21 cellular contexts compared by ENCODE assay signal in the genomic region with DNA sequence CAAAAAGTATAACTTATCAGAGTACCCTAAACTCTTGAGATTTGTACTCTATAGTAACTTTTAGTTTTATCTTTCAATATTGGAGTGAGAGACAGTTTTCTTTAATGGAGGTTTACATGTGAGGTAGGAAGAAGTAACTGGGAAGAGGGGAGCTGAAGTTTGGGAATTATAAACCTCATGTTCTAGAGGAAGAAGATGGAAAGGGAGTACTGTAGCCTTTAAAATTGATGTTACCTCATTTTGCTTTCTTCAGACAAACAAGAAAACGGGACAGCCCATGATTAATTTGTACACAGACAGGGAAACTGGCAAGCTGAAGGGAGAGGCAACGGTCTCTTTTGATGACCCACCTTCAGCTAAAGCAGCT. TPM values are rescaled to one million over a fixed set of nuclear protein-coding genes. Genes with fewer than 3 reads are reported as not detected.
DNase-seq lines count a peak whose midpoint lies in the region; ATAC-seq and TF ChIP-seq lines count a peak whose summit lies in the region.
"Had no signal": no experiment of that assay in that cellular context is flagged by ENCODE, and none has a peak within 500 bp of the region (broad histone marks: within the 10 kb centered on the region; RNA-seq: fewer than 3 reads in every experiment).

No MANE protein-coding gene starts in this region.

- CTCF ChIA-PET in activated naive CD4-positive, alpha-beta T cell treated with anti-CD3 and anti-CD28 coated beads for 36 hours (lab: Charles Lee) = no interaction called here

- no peak for DNase-seq in activated naive CD4-positive, alpha-beta T cell treated with anti-CD3 and anti-CD28 coated beads for 36 hours
- DNase-seq in activated naive CD4-positive, alpha-beta T cell (lab: John Stamatoyannopoulos, UW) = no peak
- no peak for DNase-seq in stimulated activated effector memory CD8-positive, alpha-beta T cell treated with anti-CD3 and anti-CD28 coated beads, Interleukin-12 subunit alpha, Interleukin-12 subunit beta, amount 100 ng/mL, for 72 hours (ENCODE audit: low spot score in 2 of 2)
- DNase-seq in globus pallidus (ENCODE audit: low spot score) (no peak), ovary (no peak)
- DNase-seq: amniotic stem cell; Caco-2; colonic mucosa; Karpas-422; mesendoderm; NCI-H1417 treated with DMSO at 0.1 percent for 48 hours; NCI-H2227 treated with DMSO at 0.1 percent for 48 hours; NK-92 treated with Interleukin-12 subunit alpha and Interleukin-12 subunit beta, amount 100 ng/mL, for 24 hours; Right ventricle myocardium superior; stimulated activated naive CD4-positive, alpha-beta T cell had no signal

- no peaks in the 10 kb centered on the region for H3K27me3 ChIP-seq in ovary
- H3K27me3 ChIP-seq: colonic mucosa had no signal

- no peaks in the 10 kb centered on the region for H3K9me3 Mint-ChIP-seq in activated naive CD4-positive, alpha-beta T cell treated with anti-CD3 and anti-CD28 coated beads for 36 hours
- H3K9me3 Mint-ChIP-seq in activated naive CD8-positive, alpha-beta T cell (ENCODE audit: low read depth) = no peaks in the 10 kb centered on the region
- H3K9me3 Mint-ChIP-seq in stimulated activated effector memory CD8-positive, alpha-beta T cell treated with anti-CD3 and anti-CD28 coated beads, Interleukin-12 subunit alpha, Interleukin-12 subunit beta, amount 100 ng/mL, for 72 hours = no peaks in the 10 kb centered on the region

- no peak for TF ChIP-seq POLR2A in ovary (IDR thresholded peaks at IDR 0.05)

- no peaks in the 10 kb centered on the region for H3K36me3 ChIP-seq in ovary

- H3K27me3 Mint-ChIP-seq in activated naive CD4-positive, alpha-beta T cell treated with anti-CD3 and anti-CD28 coated beads for 36 hours (ENCODE audit: low read depth) = no peaks in the 10 kb centered on the region
- H3K27me3 Mint-ChIP-seq in activated naive CD8-positive, alpha-beta T cell = no peaks in the 10 kb centered on the region

- no peak for TF ChIP-seq CTCF in ovary (IDR thresholded peaks at IDR 0.05)

- WGBS in ovary, 3 donors = 75 to 83% (median 76%) methylated on average over 2 of the region's 2 CpGs

- H3K4me1 Mint-ChIP-seq in activated naive CD4-positive, alpha-beta T cell treated with anti-CD3 and anti-CD28 coated beads for 36 hours (ENCODE audit: low read depth) = peaks cover 74% of the 10 kb centered on the region
- peaks cover 80% of the 10 kb centered on the region for H3K4me1 Mint-ChIP-seq in activated naive CD8-positive, alpha-beta T cell (ENCODE audit: low read depth)
- H3K4me1 Mint-ChIP-seq in stimulated activated effector memory CD8-positive, alpha-beta T cell treated with anti-CD3 and anti-CD28 coated beads, Interleukin-12 subunit alpha, Interleukin-12 subunit beta, amount 100 ng/mL, for 72 hours = peaks cover 93% of the 10 kb centered on the region

- ATAC-seq in stimulated activated effector memory CD8-positive, alpha-beta T cell treated with anti-CD3 and anti-CD28 coated beads, Interleukin-12 subunit alpha, Interleukin-12 subunit beta, amount 100 ng/mL, for 72 hours = no peak

- peaks cover 91% of the 10 kb centered on the region for H3K36me3 Mint-ChIP-seq in activated naive CD4-positive, alpha-beta T cell treated with anti-CD3 and anti-CD28 coated beads for 36 hours (ENCODE audit: low read depth)
- peaks cover 21% of the 10 kb centered on the region for H3K36me3 Mint-ChIP-seq in activated naive CD8-positive, alpha-beta T cell
- peaks cover 100% of the 10 kb centered on the region for H3K36me3 Mint-ChIP-seq in stimulated activated effector memory CD8-positive, alpha-beta T cell treated with anti-CD3 and anti-CD28 coated beads, Interleukin-12 subunit alpha, Interleukin-12 subunit beta, amount 100 ng/mL, for 72 hours

- no peak overlapping the region for H3K4me3 Mint-ChIP-seq in activated naive CD4-positive, alpha-beta T cell treated with anti-CD3 and anti-CD28 coated beads for 36 hours
- no peak overlapping the region for H3K4me3 Mint-ChIP-seq in activated naive CD8-positive, alpha-beta T cell
- H3K4me3 Mint-ChIP-seq in stimulated activated effector memory CD8-positive, alpha-beta T cell treated with anti-CD3 and anti-CD28 coated beads, Interleukin-12 subunit alpha, Interleukin-12 subunit beta, amount 100 ng/mL, for 72 hours = peak overlapping the region; percentile 19

- H3K27ac ChIP-seq in ovary = no peak overlapping the region
- H3K27ac ChIP-seq: colonic mucosa, HL-60 had no signal

- no peak overlapping the region for H3K4me3 ChIP-seq in ovary
- H3K4me3 ChIP-seq: colonic mucosa had no signal

- no peaks in the 10 kb centered on the region for H3K9me3 ChIP-seq in ovary
- H3K9me3 ChIP-seq: Caco-2, colonic mucosa had no signal

- intact Hi-C loops in activated naive CD4-positive, alpha-beta T cell treated with anti-CD3 and anti-CD28 coated beads for 36 hours (cut with micrococcal nuclease) = no loop called here
- intact Hi-C loops in ovary (cut with DNase I) = loop anchor here in 2 of 4 donors (10.0 kb wide), 5 partner anchors 55 to 515 kb away; a partner anchor contains a TSS

- peaks cover 2% of the 10 kb centered on the region for H3K4me1 ChIP-seq in ovary (ENCODE audit: insufficient read depth)
- H3K4me1 ChIP-seq: Caco-2, colonic mucosa had no signal

- no peak for TF ChIP-seq EP300 in ovary (IDR thresholded peaks at IDR 0.05)

- peak overlapping the region; percentile 56 for H3K27ac Mint-ChIP-seq in activated naive CD4-positive, alpha-beta T cell treated with anti-CD3 and anti-CD28 coated beads for 36 hours
- H3K27ac Mint-ChIP-seq in activated naive CD8-positive, alpha-beta T cell = peak overlapping the region; percentile 86
- H3K27ac Mint-ChIP-seq in stimulated activated effector memory CD8-positive, alpha-beta T cell treated with anti-CD3 and anti-CD28 coated beads, Interleukin-12 subunit alpha, Interleukin-12 subunit beta, amount 100 ng/mL, for 72 hours = peak overlapping the region; percentile 100

RNA-seq across cellular contexts. Expression of a gene that starts 9.5 kb away (rescaled TPM):
- 100 to 1,000 TPM; 424 to 435 TPM for total RNA-seq in activated naive CD4-positive, alpha-beta T cell treated with anti-CD3 and anti-CD28 coated beads for 36 hours
- 100 to 1,000 TPM in 5 of 7 donors, 10 to 100 TPM in 2; 62.2 to 436 (median 355) TPM for total RNA-seq in ovary
- polyA plus RNA-seq in ovary = 100 to 1,000 TPM; 309 to 469 TPM

RNA-seq across cellular contexts. Expression of a gene that starts 13.2 kb away (rescaled TPM):
- total RNA-seq in activated naive CD4-positive, alpha-beta T cell treated with anti-CD3 and anti-CD28 coated beads for 36 hours = 1 to 10 TPM; 2.4 to 2.5 TPM
- 10 to 100 TPM in 6 of 7 donors, 1 to 10 TPM in 1; 9.4 to 35.8 (median 20.2) TPM for total RNA-seq in ovary
- polyA plus RNA-seq in ovary = 10 to 100 TPM in 1 of 2 donors, 1 to 10 TPM in 1; 1.8 to 28.1 TPM

RNA-seq across cellular contexts. Expression of a gene that starts 24.5 kb away (rescaled TPM):
- not detected for total RNA-seq in activated naive CD4-positive, alpha-beta T cell treated with anti-CD3 and anti-CD28 coated beads for 36 hours
- under 1 TPM in 3 of 7 donors, not detected in 4; 0.05 to 0.11 (median 0.07) TPM for total RNA-seq in ovary
- polyA plus RNA-seq in ovary = under 1 TPM in 1 of 2 donors, not detected in 1; 0.01 TPM
- total RNA-seq: epithelial cell of proximal tubule, G401, glomerular endothelial cell had no signal

RNA-seq across cellular contexts. Expression of a gene that starts 27.5 kb away (rescaled TPM):
- not detected for total RNA-seq in activated naive CD4-positive, alpha-beta T cell treated with anti-CD3 and anti-CD28 coated beads for 36 hours
- total RNA-seq in ovary = not detected
- polyA plus RNA-seq in ovary = not detected
- total RNA-seq: Caco-2, colonic mucosa, epithelial cell of proximal tubule, G401, glomerular endothelial cell, omental fat pad, Right ventricle myocardium superior had no signal

RNA-seq across cellular contexts. Expression of a gene that starts 39.5 kb away (rescaled TPM):
- total RNA-seq in activated naive CD4-positive, alpha-beta T cell treated with anti-CD3 and anti-CD28 coated beads for 36 hours = under 1 TPM; 0.93 to 0.99 TPM
- 1 to 10 TPM in 4 of 7 donors, under 1 TPM in 2, not detected in 1; 0.28 to 2.1 (median 1.3) TPM for total RNA-seq in ovary
- under 1 TPM in 1 of 2 donors, not detected in 1; 0.96 TPM for polyA plus RNA-seq in ovary
- total RNA-seq: G401, glomerular endothelial cell had no signal
